20 cellular contexts compared by ENCODE assay signal in genomic region chr10:92404592-92404991, GRCh38.
DNase-seq lines count a peak whose midpoint lies in the region; TF ChIP-seq lines count a peak whose summit lies in the region.
"Had no signal": no experiment of that assay in that cellular context is flagged by ENCODE, and none has a peak within 500 bp of the region (broad histone marks: within the 10 kb centered on the region; RNA-seq: fewer than 3 reads in every experiment).

No MANE protein-coding gene starts in this region.

- H3K9me3 ChIP-seq in SJCRH30 (replicated peaks): no peaks in the 10 kb centered on the region
- no peaks in the 10 kb centered on the region for H3K9me3 ChIP-seq in vagina
- H3K9me3 ChIP-seq: HAP-1 had no signal

- intact Hi-C loops in vagina (cut with DNase I): no loop called here

- TF ChIP-seq POLR2A in vagina (IDR thresholded peaks at IDR 0.05): no peak

- H3K36me3 ChIP-seq in SJCRH30 (no peaks in the 10 kb centered on the region), vagina (no peaks in the 10 kb centered on the region)
- H3K36me3 ChIP-seq: HAP-1 had no signal

- TF ChIP-seq CTCF in vagina (IDR thresholded peaks at IDR 0.05): no peak

- H3K4me3 ChIP-seq in SJCRH30 (peak overlapping the region; percentile 41), vagina (no peak overlapping the region)
- H3K4me3 ChIP-seq: HAP-1, PC-9 had no signal

- H3K27me3 ChIP-seq in SJCRH30 (no peaks in the 10 kb centered on the region), vagina (no peaks in the 10 kb centered on the region)

- DNase-seq in NCI-H2171 treated with DMSO at 0.1 percent for 48 hours (lab: John Stamatoyannopoulos, UW) (peak; percentile 29), NCI-H2171 (lab: John Stamatoyannopoulos, UW) (no peak), SJCRH30 (peak in 1 of 2 experiments; percentile 48), islet precursor cell (peak; percentile 49), vagina (ENCODE audit: extremely low spot score in 2 of 2) (no peak), NCI-H2227 (lab: John Stamatoyannopoulos, UW; ENCODE audit: unreplicated experiment) (no peak), NCI-H1092 (lab: John Stamatoyannopoulos, UW) (no peak)
- no peak for DNase-seq in activated CD4-positive, alpha-beta T cell treated with anti-CD3 and anti-CD28 coated beads, Interleukin-2, amount 50 U/mL, for 1 hour
- DNase-seq: 8988T; Calu3; CD8-positive, alpha-beta memory T cell; Kasumi-1; NCI-H1417; NCI-H187 treated with DMSO at 0.1 percent for 48 hours; PC-9; SIG-M5; T-helper 1 cell had no signal

- H3K27ac ChIP-seq in SJCRH30: peak overlapping the region; percentile 99
- peak overlapping the region; percentile 14 for H3K27ac ChIP-seq in vagina
- H3K27ac ChIP-seq: C4-2B, PC-9, RWPE1 had no signal

- peaks cover 45% of the 10 kb centered on the region for H3K4me1 ChIP-seq in SJCRH30
- peaks cover 15% of the 10 kb centered on the region for H3K4me1 ChIP-seq in vagina
- H3K4me1 ChIP-seq: HAP-1 had no signal

Comparison
In these comparisons a context has a peak if more than half of its experiments do, and no peak if none do; other contexts are left out.
1. DNase-seq: peak in NCI-H2171 treated with DMSO at 0.1 percent for 48 hours (single experiment) and islet precursor cell (single experiment); none in NCI-H2171 (single experiment), vagina (0 of 2), activated CD4-positive, alpha-beta T cell treated with anti-CD3 and anti-CD28 coated beads, Interleukin-2, amount 50 U/mL, for 1 hour (single experiment), NCI-H2227 (single experiment) and NCI-H1092 (single experiment).